In the genomic region with DNA sequence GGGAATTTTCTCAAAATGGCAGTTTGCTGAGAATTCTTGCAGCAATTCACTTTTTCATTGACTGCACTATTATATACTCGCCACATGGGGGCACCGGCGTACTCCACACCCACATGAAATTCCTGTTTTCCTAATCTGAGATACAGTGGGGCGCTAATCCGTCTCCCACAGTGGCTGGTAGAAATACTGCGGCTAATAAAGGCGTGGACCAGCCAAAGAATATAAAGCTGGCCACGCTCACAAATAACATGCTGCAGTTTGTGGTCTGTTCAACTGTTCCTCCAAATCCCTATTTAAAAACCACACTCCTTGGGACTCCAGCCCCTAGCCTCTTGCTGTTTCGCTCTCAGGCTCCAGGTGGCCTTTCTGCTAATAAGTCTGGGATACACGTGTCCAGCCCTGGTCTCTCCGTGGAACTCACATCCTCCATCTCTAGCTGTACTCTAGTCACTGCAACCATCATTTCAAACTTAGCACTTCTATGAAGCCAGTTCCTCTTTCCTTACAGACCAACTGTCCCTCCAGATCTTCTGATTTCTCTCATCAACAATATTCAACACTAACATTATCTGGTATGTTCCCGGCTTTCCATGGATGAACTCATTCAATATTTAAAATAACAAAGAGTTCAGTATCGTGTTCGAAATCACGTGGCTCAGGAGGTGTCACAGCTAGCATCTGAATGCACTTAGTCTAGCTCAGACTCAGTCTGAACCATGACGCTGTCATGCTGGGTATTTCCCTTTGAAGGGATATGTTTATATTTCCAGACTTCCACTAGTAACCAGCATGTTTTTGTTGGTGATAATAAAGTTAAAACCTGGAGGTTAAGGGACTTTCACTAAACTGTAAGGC, we compare ENCODE assay signal across 1 cellular context.
A peak's percentile ranks its signal among the peaks of the same experiment; 100 is the strongest.
TF ChIP-seq lines count a peak whose summit lies in the region.

No MANE protein-coding gene starts in this region.

TF ChIP-seq in K562, 482 proteins besides CTCF, POLR2A, EP300 and RAD21 (continued from another document and continues in another):
- TF ChIP-seq, protein P1, sequence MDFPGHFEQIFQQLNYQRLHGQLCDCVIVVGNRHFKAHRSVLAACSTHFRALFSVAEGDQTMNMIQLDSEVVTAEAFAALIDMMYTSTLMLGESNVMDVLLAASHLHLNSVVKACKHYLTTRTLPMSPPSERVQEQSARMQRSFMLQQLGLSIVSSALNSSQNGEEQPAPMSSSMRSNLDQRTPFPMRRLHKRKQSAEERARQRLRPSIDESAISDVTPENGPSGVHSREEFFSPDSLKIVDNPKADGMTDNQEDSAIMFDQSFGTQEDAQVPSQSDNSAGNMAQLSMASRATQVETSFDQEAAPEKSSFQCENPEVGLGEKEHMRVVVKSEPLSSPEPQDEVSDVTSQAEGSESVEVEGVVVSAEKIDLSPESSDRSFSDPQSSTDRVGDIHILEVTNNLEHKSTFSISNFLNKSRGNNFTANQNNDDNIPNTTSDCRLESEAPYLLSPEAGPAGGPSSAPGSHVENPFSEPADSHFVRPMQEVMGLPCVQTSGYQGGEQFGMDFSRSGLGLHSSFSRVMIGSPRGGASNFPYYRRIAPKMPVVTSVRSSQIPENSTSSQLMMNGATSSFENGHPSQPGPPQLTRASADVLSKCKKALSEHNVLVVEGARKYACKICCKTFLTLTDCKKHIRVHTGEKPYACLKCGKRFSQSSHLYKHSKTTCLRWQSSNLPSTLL (IDR thresholded peaks at IDR 0.05) = no peak
- TF ChIP-seq, protein P2, sequence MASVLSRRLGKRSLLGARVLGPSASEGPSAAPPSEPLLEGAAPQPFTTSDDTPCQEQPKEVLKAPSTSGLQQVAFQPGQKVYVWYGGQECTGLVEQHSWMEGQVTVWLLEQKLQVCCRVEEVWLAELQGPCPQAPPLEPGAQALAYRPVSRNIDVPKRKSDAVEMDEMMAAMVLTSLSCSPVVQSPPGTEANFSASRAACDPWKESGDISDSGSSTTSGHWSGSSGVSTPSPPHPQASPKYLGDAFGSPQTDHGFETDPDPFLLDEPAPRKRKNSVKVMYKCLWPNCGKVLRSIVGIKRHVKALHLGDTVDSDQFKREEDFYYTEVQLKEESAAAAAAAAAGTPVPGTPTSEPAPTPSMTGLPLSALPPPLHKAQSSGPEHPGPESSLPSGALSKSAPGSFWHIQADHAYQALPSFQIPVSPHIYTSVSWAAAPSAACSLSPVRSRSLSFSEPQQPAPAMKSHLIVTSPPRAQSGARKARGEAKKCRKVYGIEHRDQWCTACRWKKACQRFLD (CRISPR knock-in tag; IDR thresholded peaks at IDR 0.05) = peak; percentile 61; the same call in 1 of the 2 replicates
- TF ChIP-seq ZSCAN29 (IDR thresholded peaks at IDR 0.05) = no peak
- no peak for TF ChIP-seq IFI16 (CRISPR knock-in tag; IDR thresholded peaks at IDR 0.05)
- TF ChIP-seq, protein P3, sequence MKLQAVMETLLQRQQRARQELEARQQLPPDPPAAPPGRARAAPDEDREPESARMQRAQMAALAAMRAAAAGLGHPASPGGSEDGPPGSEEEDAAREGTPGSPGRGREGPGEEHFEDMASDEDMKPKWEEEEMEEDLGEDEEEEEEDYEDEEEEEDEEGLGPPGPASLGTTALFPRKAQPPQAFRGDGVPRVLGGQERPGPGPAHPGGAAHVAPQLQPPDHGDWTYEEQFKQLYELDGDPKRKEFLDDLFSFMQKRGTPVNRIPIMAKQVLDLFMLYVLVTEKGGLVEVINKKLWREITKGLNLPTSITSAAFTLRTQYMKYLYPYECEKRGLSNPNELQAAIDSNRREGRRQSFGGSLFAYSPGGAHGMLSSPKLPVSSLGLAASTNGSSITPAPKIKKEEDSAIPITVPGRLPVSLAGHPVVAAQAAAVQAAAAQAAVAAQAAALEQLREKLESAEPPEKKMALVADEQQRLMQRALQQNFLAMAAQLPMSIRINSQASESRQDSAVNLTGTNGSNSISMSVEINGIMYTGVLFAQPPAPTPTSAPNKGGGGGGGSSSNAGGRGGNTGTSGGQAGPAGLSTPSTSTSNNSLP (IDR thresholded peaks at IDR 0.05; ENCODE audit: borderline replicate concordance, low read depth, low read length) = peak; percentile 81
- no peak for TF ChIP-seq TCF3 (CRISPR knock-in tag; IDR thresholded peaks at IDR 0.05)
- TF ChIP-seq ZNF717 (CRISPR knock-in tag; IDR thresholded peaks at IDR 0.05) = no peak
- TF ChIP-seq, protein P4, sequence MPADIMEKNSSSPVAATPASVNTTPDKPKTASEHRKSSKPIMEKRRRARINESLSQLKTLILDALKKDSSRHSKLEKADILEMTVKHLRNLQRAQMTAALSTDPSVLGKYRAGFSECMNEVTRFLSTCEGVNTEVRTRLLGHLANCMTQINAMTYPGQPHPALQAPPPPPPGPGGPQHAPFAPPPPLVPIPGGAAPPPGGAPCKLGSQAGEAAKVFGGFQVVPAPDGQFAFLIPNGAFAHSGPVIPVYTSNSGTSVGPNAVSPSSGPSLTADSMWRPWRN (IDR thresholded peaks at IDR 0.05; ENCODE audit: low read depth) = no peak
- no peak for TF ChIP-seq ILK (tag; IDR thresholded peaks at IDR 0.05; ENCODE audit: borderline replicate concordance, low read depth)
- TF ChIP-seq HEY1 (CRISPR knock-in tag; IDR thresholded peaks at IDR 0.05; ENCODE audit: borderline replicate concordance) = no peak
- TF ChIP-seq ZNF124 (CRISPR knock-in tag; IDR thresholded peaks at IDR 0.05) = no peak
- TF ChIP-seq, protein P5, sequence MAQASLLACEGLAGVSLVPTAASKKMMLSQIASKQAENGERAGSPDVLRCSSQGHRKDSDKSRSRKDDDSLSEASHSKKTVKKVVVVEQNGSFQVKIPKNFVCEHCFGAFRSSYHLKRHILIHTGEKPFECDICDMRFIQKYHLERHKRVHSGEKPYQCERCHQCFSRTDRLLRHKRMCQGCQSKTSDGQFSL (CRISPR knock-in tag; IDR thresholded peaks at IDR 0.05) = no peak
- TF ChIP-seq, protein P5 (tag; IDR thresholded peaks at IDR 0.05) = no peak
- TF ChIP-seq ZNF324 (CRISPR knock-in tag; IDR thresholded peaks at IDR 0.05) = no peak
- peak; percentile 24; the same call in 1 of the 2 replicates for TF ChIP-seq EGR1 (conservative IDR thresholded peaks at IDR 0.05)
- no peak for TF ChIP-seq SETDB1 (IDR thresholded peaks at IDR 0.05; ENCODE audit: low read length)
- TF ChIP-seq ZNF57 (CRISPR knock-in tag; IDR thresholded peaks at IDR 0.05) = no peak
- no peak for TF ChIP-seq ZNF77 (CRISPR knock-in tag; IDR thresholded peaks at IDR 0.05)
- TF ChIP-seq ZKSCAN1 (IDR thresholded peaks at IDR 0.05; ENCODE audit: low read depth, low read length) = no peak
- TF ChIP-seq BCL6 (CRISPR knock-in tag; IDR thresholded peaks at IDR 0.05) = no peak
- TF ChIP-seq NBN (IDR thresholded peaks at IDR 0.05; ENCODE audit: low read depth) = no peak
- TF ChIP-seq ZNF695 (CRISPR knock-in tag; IDR thresholded peaks at IDR 0.05) = no peak
- no peak for TF ChIP-seq KDM1A (IDR thresholded peaks at IDR 0.05)
- TF ChIP-seq, protein P6, sequence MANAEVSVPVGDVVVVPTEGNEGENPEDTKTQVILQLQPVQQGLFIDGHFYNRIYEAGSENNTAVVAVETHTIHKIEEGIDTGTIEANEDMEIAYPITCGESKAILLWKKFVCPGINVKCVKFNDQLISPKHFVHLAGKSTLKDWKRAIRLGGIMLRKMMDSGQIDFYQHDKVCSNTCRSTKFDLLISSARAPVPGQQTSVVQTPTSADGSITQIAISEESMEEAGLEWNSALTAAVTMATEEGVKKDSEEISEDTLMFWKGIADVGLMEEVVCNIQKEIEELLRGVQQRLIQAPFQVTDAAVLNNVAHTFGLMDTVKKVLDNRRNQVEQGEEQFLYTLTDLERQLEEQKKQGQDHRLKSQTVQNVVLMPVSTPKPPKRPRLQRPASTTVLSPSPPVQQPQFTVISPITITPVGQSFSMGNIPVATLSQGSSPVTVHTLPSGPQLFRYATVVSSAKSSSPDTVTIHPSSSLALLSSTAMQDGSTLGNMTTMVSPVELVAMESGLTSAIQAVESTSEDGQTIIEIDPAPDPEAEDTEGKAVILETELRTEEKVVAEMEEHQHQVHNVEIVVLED (CRISPR knock-in tag; IDR thresholded peaks at IDR 0.05) = no peak
- no peak for TF ChIP-seq FOXP1 (CRISPR knock-in tag; IDR thresholded peaks at IDR 0.05)
- TF ChIP-seq, protein P7, sequence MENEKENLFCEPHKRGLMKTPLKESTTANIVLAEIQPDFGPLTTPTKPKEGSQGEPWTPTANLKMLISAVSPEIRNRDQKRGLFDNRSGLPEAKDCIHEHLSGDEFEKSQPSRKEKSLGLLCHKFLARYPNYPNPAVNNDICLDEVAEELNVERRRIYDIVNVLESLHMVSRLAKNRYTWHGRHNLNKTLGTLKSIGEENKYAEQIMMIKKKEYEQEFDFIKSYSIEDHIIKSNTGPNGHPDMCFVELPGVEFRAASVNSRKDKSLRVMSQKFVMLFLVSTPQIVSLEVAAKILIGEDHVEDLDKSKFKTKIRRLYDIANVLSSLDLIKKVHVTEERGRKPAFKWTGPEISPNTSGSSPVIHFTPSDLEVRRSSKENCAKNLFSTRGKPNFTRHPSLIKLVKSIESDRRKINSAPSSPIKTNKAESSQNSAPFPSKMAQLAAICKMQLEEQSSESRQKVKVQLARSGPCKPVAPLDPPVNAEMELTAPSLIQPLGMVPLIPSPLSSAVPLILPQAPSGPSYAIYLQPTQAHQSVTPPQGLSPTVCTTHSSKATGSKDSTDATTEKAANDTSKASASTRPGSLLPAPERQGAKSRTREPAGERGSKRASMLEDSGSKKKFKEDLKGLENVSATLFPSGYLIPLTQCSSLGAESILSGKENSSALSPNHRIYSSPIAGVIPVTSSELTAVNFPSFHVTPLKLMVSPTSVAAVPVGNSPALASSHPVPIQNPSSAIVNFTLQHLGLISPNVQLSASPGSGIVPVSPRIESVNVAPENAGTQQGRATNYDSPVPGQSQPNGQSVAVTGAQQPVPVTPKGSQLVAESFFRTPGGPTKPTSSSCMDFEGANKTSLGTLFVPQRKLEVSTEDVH (IDR thresholded peaks at IDR 0.05; ENCODE audit: low read depth, partially characterized antibody) = peak; percentile 35
- no peak for TF ChIP-seq NEUROD1 (IDR thresholded peaks at IDR 0.05; ENCODE audit: borderline replicate concordance, low read depth, low read length, partially characterized antibody)
- TF ChIP-seq, protein P8, sequence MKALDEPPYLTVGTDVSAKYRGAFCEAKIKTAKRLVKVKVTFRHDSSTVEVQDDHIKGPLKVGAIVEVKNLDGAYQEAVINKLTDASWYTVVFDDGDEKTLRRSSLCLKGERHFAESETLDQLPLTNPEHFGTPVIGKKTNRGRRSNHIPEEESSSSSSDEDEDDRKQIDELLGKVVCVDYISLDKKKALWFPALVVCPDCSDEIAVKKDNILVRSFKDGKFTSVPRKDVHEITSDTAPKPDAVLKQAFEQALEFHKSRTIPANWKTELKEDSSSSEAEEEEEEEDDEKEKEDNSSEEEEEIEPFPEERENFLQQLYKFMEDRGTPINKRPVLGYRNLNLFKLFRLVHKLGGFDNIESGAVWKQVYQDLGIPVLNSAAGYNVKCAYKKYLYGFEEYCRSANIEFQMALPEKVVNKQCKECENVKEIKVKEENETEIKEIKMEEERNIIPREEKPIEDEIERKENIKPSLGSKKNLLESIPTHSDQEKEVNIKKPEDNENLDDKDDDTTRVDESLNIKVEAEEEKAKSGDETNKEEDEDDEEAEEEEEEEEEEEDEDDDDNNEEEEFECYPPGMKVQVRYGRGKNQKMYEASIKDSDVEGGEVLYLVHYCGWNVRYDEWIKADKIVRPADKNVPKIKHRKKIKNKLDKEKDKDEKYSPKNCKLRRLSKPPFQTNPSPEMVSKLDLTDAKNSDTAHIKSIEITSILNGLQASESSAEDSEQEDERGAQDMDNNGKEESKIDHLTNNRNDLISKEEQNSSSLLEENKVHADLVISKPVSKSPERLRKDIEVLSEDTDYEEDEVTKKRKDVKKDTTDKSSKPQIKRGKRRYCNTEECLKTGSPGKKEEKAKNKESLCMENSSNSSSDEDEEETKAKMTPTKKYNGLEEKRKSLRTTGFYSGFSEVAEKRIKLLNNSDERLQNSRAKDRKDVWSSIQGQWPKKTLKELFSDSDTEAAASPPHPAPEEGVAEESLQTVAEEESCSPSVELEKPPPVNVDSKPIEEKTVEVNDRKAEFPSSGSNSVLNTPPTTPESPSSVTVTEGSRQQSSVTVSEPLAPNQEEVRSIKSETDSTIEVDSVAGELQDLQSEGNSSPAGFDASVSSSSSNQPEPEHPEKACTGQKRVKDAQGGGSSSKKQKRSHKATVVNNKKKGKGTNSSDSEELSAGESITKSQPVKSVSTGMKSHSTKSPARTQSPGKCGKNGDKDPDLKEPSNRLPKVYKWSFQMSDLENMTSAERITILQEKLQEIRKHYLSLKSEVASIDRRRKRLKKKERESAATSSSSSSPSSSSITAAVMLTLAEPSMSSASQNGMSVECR (CRISPR knock-in tag; IDR thresholded peaks at IDR 0.05) = no peak
